ENCODE assay signal across 18 cellular contexts in genomic region chr9:106769331-106769730, GRCh38.
"Had no signal": no experiment of that assay in that cellular context is flagged by ENCODE, and none has a peak within 500 bp of the region (broad histone marks: within the 10 kb centered on the region; RNA-seq: fewer than 3 reads in every experiment).

No MANE protein-coding gene starts in this region.

- H3K27me3 ChIP-seq: esophagus muscularis mucosa, gastrocnemius medialis, heart right ventricle, neutrophil, stomach, transverse colon had no signal

- H3K36me3 Mint-ChIP-seq: naive thymus-derived CD8-positive, alpha-beta T cell had no signal

- H3K4me3 Mint-ChIP-seq: dendritic cell treated with granulocyte-macrophage colony-stimulating factor and Interleukin-4, amounts not matched to agents 40 ng/mL and 50 ng/mL, for 4 days; effector memory CD8-positive, alpha-beta T cell; naive thymus-derived CD8-positive, alpha-beta T cell had no signal

- H3K27ac Mint-ChIP-seq: dendritic cell treated with granulocyte-macrophage colony-stimulating factor and Interleukin-4, amounts not matched to agents 40 ng/mL and 50 ng/mL, for 4 days; effector memory CD8-positive, alpha-beta T cell; naive thymus-derived CD8-positive, alpha-beta T cell had no signal

- ATAC-seq: effector memory CD8-positive, alpha-beta T cell; gastrocnemius medialis; heart right ventricle; naive thymus-derived CD8-positive, alpha-beta T cell; sciatic nerve had no signal

- DNase-seq: effector memory CD8-positive, alpha-beta T cell; gastrocnemius medialis; heart right ventricle; hypothalamus; kidney glomerular epithelial cell; naive thymus-derived CD8-positive, alpha-beta T cell; stimulated activated CD4-positive, alpha-beta T cell treated with anti-CD3 and anti-CD28 coated beads, Interleukin-2, amount 100 ng/mL, for 24 hours; stimulated activated naive CD4-positive, alpha-beta T cell; stomach; substantia nigra; transverse colon had no signal

- H3K4me1 ChIP-seq: stomach, transverse colon had no signal

- H3K27ac ChIP-seq: epithelial cell of prostate, esophagus muscularis mucosa, heart right ventricle, neutrophil, skin epidermis, stomach, thoracic aorta, transverse colon had no signal

- H3K27me3 Mint-ChIP-seq: dendritic cell treated with granulocyte-macrophage colony-stimulating factor and Interleukin-4, amounts not matched to agents 40 ng/mL and 50 ng/mL, for 4 days; effector memory CD8-positive, alpha-beta T cell; naive thymus-derived CD8-positive, alpha-beta T cell had no signal

- H3K4me3 ChIP-seq: esophagus muscularis mucosa, gastrocnemius medialis, heart right ventricle, skin epidermis, stomach, thoracic aorta, transverse colon had no signal

- H3K9me3 ChIP-seq: esophagus muscularis mucosa, gastrocnemius medialis, neutrophil, stomach, thoracic aorta, transverse colon had no signal

- H3K4me1 Mint-ChIP-seq: naive thymus-derived CD8-positive, alpha-beta T cell had no signal

- H3K36me3 ChIP-seq: esophagus muscularis mucosa, gastrocnemius medialis, heart right ventricle, neutrophil, stomach, thoracic aorta, transverse colon had no signal
